In genomic region chr7:52021343-52021742, GRCh38 we compare ENCODE assay signal across 32 cellular contexts.
"Had no signal": no experiment of that assay in that cellular context is flagged by ENCODE, and none has a peak within 500 bp of the region (broad histone marks: within the 10 kb centered on the region; RNA-seq: fewer than 3 reads in every experiment).

No MANE protein-coding gene starts in this region.

- DNase-seq: activated CD4-positive, alpha-beta memory T cell treated with anti-CD3 and anti-CD28 coated beads, Interleukin-2, amount 10 ng/mL, durations not matched to agents 7 days and 5 days; activated CD4-positive, alpha-beta T cell treated with anti-CD3 and anti-CD28 coated beads for 1 hour; activated CD4-positive, alpha-beta T cell treated with anti-CD3 and anti-CD28 coated beads for 4 hours; activated CD4-positive, alpha-beta T cell treated with anti-CD3 and anti-CD28 coated beads, Interleukin-2, amount 10 ng/mL, durations not matched to agents 7 days and 5 days; activated CD4-positive, alpha-beta T cell treated with anti-CD3 and anti-CD28 coated beads, Interleukin-2, amount 50 U/mL, for 4 hours; activated CD8-positive, alpha-beta memory T cell treated with anti-CD3 and anti-CD28 coated beads, Interleukin-2, amount 50 U/mL, for 48 hours; activated effector memory CD4-positive, alpha-beta T cell treated with Interleukin-2 at 50 U/mL for 16 hours; activated gamma-delta T cell treated with Interleukin-2 at 50 U/mL for 16 hours; activated naive CD4-positive, alpha-beta T cell treated with Interleukin-2 at 50 U/mL for 16 hours; activated naive CD8-positive, alpha-beta T cell treated with anti-CD3 and anti-CD28 coated beads for 36 hours; activated naive CD8-positive, alpha-beta T cell treated with anti-CD3 and anti-CD28 coated beads, Interleukin-2, amount 50 U/mL, for 24 hours; activated T-cell treated with anti-CD3 and anti-CD28 coated beads for 4 hours; activated T-cell treated with anti-CD3 and anti-CD28 coated beads, Interleukin-2, amount 50 U/mL, for 24 hours; adrenal gland; amygdala; aorta; body of pancreas; caudate nucleus; cortex of kidney; dermis blood vessel endothelial cell; effector CD8-positive, alpha-beta T cell; esophagus squamous epithelium; foreskin melanocyte; heart right ventricle; T-helper 2 cell had no signal

- H3K36me3 ChIP-seq: adrenal gland, esophagus squamous epithelium, gastroesophageal sphincter, heart right ventricle had no signal

- H3K4me3 Mint-ChIP-seq: activated CD4-positive, alpha-beta memory T cell treated with anti-CD3 and anti-CD28 coated beads, Interleukin-2, amount 10 ng/mL, durations not matched to agents 7 days and 5 days; activated CD4-positive, alpha-beta T cell treated with anti-CD3 and anti-CD28 coated beads, Interleukin-2, amount 10 ng/mL, durations not matched to agents 7 days and 5 days; activated naive CD4-positive, alpha-beta T cell treated with anti-CD3 and anti-CD28 coated beads, Interleukin-2, amount 50 U/mL, for 24 hours; activated naive CD8-positive, alpha-beta T cell treated with anti-CD3 and anti-CD28 coated beads for 36 hours; activated naive CD8-positive, alpha-beta T cell treated with anti-CD3 and anti-CD28 coated beads, Interleukin-2, amount 50 U/mL, for 24 hours; activated T-cell treated with anti-CD3 and anti-CD28 coated beads, Interleukin-2, amount 50 U/mL, for 24 hours; activated T-helper 17 cell treated with anti-CD3 and anti-CD28 coated beads, Interleukin-2, amount 50 U/mL, for 72 hours; WTC11 had no signal

- H3K4me2 ChIP-seq: hepatocyte had no signal

- H3K4me3 ChIP-seq: adrenal gland, body of pancreas, esophagus squamous epithelium, gastroesophageal sphincter, heart right ventricle, hepatocyte had no signal

- ATAC-seq: activated naive CD8-positive, alpha-beta T cell treated with anti-CD3 and anti-CD28 coated beads, Interleukin-2, amount 50 U/mL, for 24 hours; activated T-helper 17 cell treated with anti-CD3 and anti-CD28 coated beads, Interleukin-2, amount 50 U/mL, for 72 hours; body of pancreas; gastroesophageal sphincter; heart right ventricle; WTC11 had no signal

- H2AFZ ChIP-seq: hepatocyte had no signal

- H3K9me3 Mint-ChIP-seq: activated CD4-positive, alpha-beta T cell treated with anti-CD3 and anti-CD28 coated beads, Interleukin-2, amount 10 ng/mL, durations not matched to agents 7 days and 5 days; activated naive CD4-positive, alpha-beta T cell treated with anti-CD3 and anti-CD28 coated beads, Interleukin-2, amount 50 U/mL, for 24 hours; activated naive CD8-positive, alpha-beta T cell treated with anti-CD3 and anti-CD28 coated beads, Interleukin-2, amount 50 U/mL, for 24 hours had no signal

- H3K4me1 Mint-ChIP-seq: activated CD4-positive, alpha-beta memory T cell treated with anti-CD3 and anti-CD28 coated beads, Interleukin-2, amount 10 ng/mL, durations not matched to agents 7 days and 5 days; activated CD4-positive, alpha-beta T cell treated with anti-CD3 and anti-CD28 coated beads, Interleukin-2, amount 10 ng/mL, durations not matched to agents 7 days and 5 days; activated naive CD4-positive, alpha-beta T cell treated with anti-CD3 and anti-CD28 coated beads, Interleukin-2, amount 50 U/mL, for 24 hours; activated naive CD8-positive, alpha-beta T cell treated with anti-CD3 and anti-CD28 coated beads for 36 hours; activated naive CD8-positive, alpha-beta T cell treated with anti-CD3 and anti-CD28 coated beads, Interleukin-2, amount 50 U/mL, for 24 hours; activated T-helper 17 cell treated with anti-CD3 and anti-CD28 coated beads, Interleukin-2, amount 50 U/mL, for 72 hours had no signal

- H3K36me3 Mint-ChIP-seq: activated naive CD4-positive, alpha-beta T cell treated with anti-CD3 and anti-CD28 coated beads, Interleukin-2, amount 50 U/mL, for 24 hours; activated naive CD8-positive, alpha-beta T cell treated with anti-CD3 and anti-CD28 coated beads for 36 hours; WTC11 had no signal

- H3K27ac Mint-ChIP-seq: activated CD4-positive, alpha-beta memory T cell treated with anti-CD3 and anti-CD28 coated beads, Interleukin-2, amount 10 ng/mL, durations not matched to agents 7 days and 5 days; activated CD4-positive, alpha-beta T cell treated with anti-CD3 and anti-CD28 coated beads, Interleukin-2, amount 10 ng/mL, durations not matched to agents 7 days and 5 days; activated naive CD4-positive, alpha-beta T cell treated with anti-CD3 and anti-CD28 coated beads, Interleukin-2, amount 50 U/mL, for 24 hours; activated naive CD8-positive, alpha-beta T cell treated with anti-CD3 and anti-CD28 coated beads for 36 hours; activated naive CD8-positive, alpha-beta T cell treated with anti-CD3 and anti-CD28 coated beads, Interleukin-2, amount 50 U/mL, for 24 hours; activated T-cell treated with anti-CD3 and anti-CD28 coated beads, Interleukin-2, amount 50 U/mL, for 24 hours; activated T-helper 17 cell treated with anti-CD3 and anti-CD28 coated beads, Interleukin-2, amount 50 U/mL, for 72 hours; WTC11 had no signal

- H3K27ac ChIP-seq: adrenal gland, body of pancreas, epithelial cell of prostate, esophagus squamous epithelium, gastroesophageal sphincter, heart right ventricle, hepatocyte, VCaP had no signal

- H3K27me3 ChIP-seq: adrenal gland, body of pancreas, esophagus squamous epithelium, gastroesophageal sphincter, heart right ventricle, hepatocyte had no signal

- H3K79me2 ChIP-seq: hepatocyte had no signal

- H3K27me3 Mint-ChIP-seq: activated CD4-positive, alpha-beta memory T cell treated with anti-CD3 and anti-CD28 coated beads, Interleukin-2, amount 10 ng/mL, durations not matched to agents 7 days and 5 days; activated CD4-positive, alpha-beta T cell treated with anti-CD3 and anti-CD28 coated beads, Interleukin-2, amount 10 ng/mL, durations not matched to agents 7 days and 5 days; activated naive CD4-positive, alpha-beta T cell treated with anti-CD3 and anti-CD28 coated beads, Interleukin-2, amount 50 U/mL, for 24 hours; activated naive CD8-positive, alpha-beta T cell treated with anti-CD3 and anti-CD28 coated beads for 36 hours; activated naive CD8-positive, alpha-beta T cell treated with anti-CD3 and anti-CD28 coated beads, Interleukin-2, amount 50 U/mL, for 24 hours; activated T-cell treated with anti-CD3 and anti-CD28 coated beads, Interleukin-2, amount 50 U/mL, for 24 hours; activated T-helper 17 cell treated with anti-CD3 and anti-CD28 coated beads, Interleukin-2, amount 50 U/mL, for 72 hours had no signal

- H3K4me1 ChIP-seq: body of pancreas, esophagus squamous epithelium, gastroesophageal sphincter, heart right ventricle had no signal
